33 cellular contexts compared by ENCODE assay signal in the genomic region with DNA sequence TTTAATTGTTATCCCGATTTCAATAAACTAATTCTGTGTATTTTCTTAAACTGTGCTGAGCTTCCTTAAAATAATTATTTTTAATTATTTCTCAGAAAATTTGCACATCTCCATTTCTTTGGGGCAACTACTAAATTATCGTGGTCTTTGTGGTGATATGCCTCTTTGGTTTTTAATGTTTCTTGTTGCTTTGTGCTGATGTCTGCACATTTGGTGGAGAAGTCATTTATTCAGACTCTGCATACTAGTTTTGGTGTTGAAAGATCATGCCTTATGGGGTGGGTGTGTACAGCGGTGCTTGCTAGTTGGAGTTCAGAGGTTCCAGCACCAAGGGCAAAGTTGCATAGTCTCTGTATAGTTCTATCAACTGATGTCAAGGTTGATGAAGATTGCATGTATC.
"Had no signal": no experiment of that assay in that cellular context is flagged by ENCODE, and none has a peak within 500 bp of the region (broad histone marks: within the 10 kb centered on the region; RNA-seq: fewer than 3 reads in every experiment).

No MANE protein-coding gene starts in this region.

- H3K27ac ChIP-seq: adrenal gland, ascending aorta, body of pancreas, brain microvascular endothelial cell, breast epithelium, cardiac muscle cell had no signal

- FAIRE-seq: astrocyte, bronchial epithelial cell had no signal

- H3K9me3 ChIP-seq: adrenal gland, ascending aorta had no signal

- ATAC-seq: activated naive CD4-positive, alpha-beta T cell treated with anti-CD3 and anti-CD28 coated beads, Interleukin-2, amount 50 U/mL, for 72 hours; activated naive CD8-positive, alpha-beta T cell treated with anti-CD3 and anti-CD28 coated beads, Interleukin-2, amount 50 U/mL, for 24 hours; activated T-cell treated with anti-CD3 and anti-CD28 coated beads, Interleukin-2, amount 50 U/mL, for 4 hours; activated T-cell treated with anti-CD3 and anti-CD28 coated beads, Interleukin-2, amount 50 U/mL, for 72 hours; activated T-helper 17 cell treated with anti-CD3 and anti-CD28 coated beads, Interleukin-2, amount 50 U/mL, for 72 hours; body of pancreas had no signal

- H3K36me3 ChIP-seq: adrenal gland, ascending aorta, brain microvascular endothelial cell, breast epithelium, cardiac muscle cell had no signal

- DNase-seq: activated effector memory CD4-positive, alpha-beta T cell treated with anti-CD3 and anti-CD28 coated beads, Interleukin-2, amount 50 U/mL, for 16 hours; activated effector memory CD4-positive, alpha-beta T cell treated with Interleukin-2 at 50 U/mL for 16 hours; activated gamma-delta T cell; activated gamma-delta T cell treated with Interleukin-2 at 50 U/mL for 16 hours; activated naive CD4-positive, alpha-beta T cell; activated naive CD4-positive, alpha-beta T cell treated with anti-CD3 and anti-CD28 coated beads for 36 hours; activated naive CD4-positive, alpha-beta T cell treated with anti-CD3 and anti-CD28 coated beads, Interleukin-2, amount 10 ng/mL, durations not matched to agents 7 days and 5 days; activated naive CD4-positive, alpha-beta T cell treated with anti-CD3 and anti-CD28 coated beads, Interleukin-2, amount 50 U/mL, for 16 hours; activated naive CD4-positive, alpha-beta T cell treated with Interleukin-2 at 50 U/mL for 16 hours; activated naive CD8-positive, alpha-beta T cell treated with anti-CD3 and anti-CD28 coated beads for 36 hours; activated naive CD8-positive, alpha-beta T cell treated with anti-CD3 and anti-CD28 coated beads, Interleukin-2, amount 10 ng/mL, durations not matched to agents 7 days and 5 days; activated naive CD8-positive, alpha-beta T cell treated with anti-CD3 and anti-CD28 coated beads, Interleukin-2, amount 50 U/mL, for 24 hours; activated T-cell treated with anti-CD3 and anti-CD28 coated beads, Interleukin-2, amount 50 U/mL, for 24 hours; activated T-cell treated with anti-CD3 and anti-CD28 coated beads, Interleukin-2, amount 50 U/mL, for 4 hours; activated T-cell treated with anti-CD3 and anti-CD28 coated beads, Interleukin-2, amount 50 U/mL, for 48 hours; activated T-cell treated with anti-CD3 and anti-CD28 coated beads, Interleukin-2, amount 50 U/mL, for 72 hours; adrenal gland; amniotic stem cell; amygdala; anterior cingulate cortex; aorta; body of pancreas; brain microvascular endothelial cell; caudate nucleus; central memory CD4-positive, alpha-beta T cell; cerebellar nuclear complex had no signal

- H3K4me3 ChIP-seq: adrenal gland, ascending aorta, body of pancreas, breast epithelium, cardiac muscle cell had no signal

- H3K4me1 ChIP-seq: adrenal gland, ascending aorta, body of pancreas, breast epithelium had no signal

- H3K27me3 ChIP-seq: adrenal gland, ascending aorta, body of pancreas, brain microvascular endothelial cell, breast epithelium, cardiac muscle cell had no signal
